ENCODE assay signal across 2 cellular contexts in genomic region chr14:86847176-86847575, GRCh38.
A peak's percentile ranks its signal among the peaks of the same experiment; 100 is the strongest.
TF ChIP-seq lines count a peak whose summit lies in the region.

No MANE protein-coding gene starts in this region.

TF ChIP-seq in HepG2, 621 proteins besides CTCF, POLR2A, EP300 and RAD21:
- TF ChIP-seq ZBTB46 (CRISPR knock-in tag; IDR thresholded peaks at IDR 0.05; ENCODE audit: borderline replicate concordance): no peak
- TF ChIP-seq ZBTB34 (CRISPR knock-in tag; IDR thresholded peaks at IDR 0.05): no peak
- TF ChIP-seq FOSL2 (CRISPR knock-in tag; IDR thresholded peaks at IDR 0.05): peak; percentile 20; the same call in 1 of the 2 replicates

TF ChIP-seq in IMR-90, 13 proteins besides CTCF, POLR2A, EP300 and RAD21 (continued from another document):
- TF ChIP-seq ELK1 (IDR thresholded peaks at IDR 0.05; ENCODE audit: borderline replicate concordance, low read depth, low read length) (no peak), NFE2L2 (IDR thresholded peaks at IDR 0.05; ENCODE audit: low read depth, low read length) (no peak)
